8 cellular contexts compared by ENCODE assay signal in the genomic region with DNA sequence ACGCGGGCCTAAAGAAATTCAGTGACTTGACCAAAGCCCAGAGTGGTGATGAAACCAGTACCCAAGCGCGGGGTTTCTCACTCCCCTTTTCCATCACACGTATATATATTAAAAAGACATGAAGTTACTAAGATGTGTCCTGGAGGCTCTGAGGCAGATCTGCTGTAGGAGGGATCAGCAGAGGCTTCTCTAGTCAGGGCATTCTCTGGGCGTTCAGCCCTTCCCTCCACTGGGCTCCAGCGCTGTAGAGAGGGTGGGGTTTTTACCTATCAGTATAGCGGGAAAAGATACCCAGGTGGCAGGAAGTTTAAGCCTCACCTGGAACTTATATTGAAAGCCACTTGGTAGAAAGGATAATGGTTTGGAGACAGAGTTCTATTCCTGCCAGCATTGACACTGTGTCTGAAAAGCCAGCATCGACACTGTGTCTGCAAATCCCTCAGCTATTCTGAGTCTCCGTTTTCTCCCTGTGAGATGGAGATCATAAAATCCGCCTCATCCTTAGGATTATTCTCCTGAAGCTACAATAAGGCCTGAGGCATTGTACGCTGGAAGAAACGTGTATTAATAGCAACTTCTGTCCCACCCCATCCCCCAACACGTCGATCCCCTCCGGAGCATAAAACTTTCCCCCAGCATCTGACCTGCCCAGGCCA. TPM values are rescaled to one million over a fixed set of nuclear protein-coding genes. Genes with fewer than 3 reads are reported as not detected.
DNase-seq lines count a peak whose midpoint lies in the region; ATAC-seq and TF ChIP-seq lines count a peak whose summit lies in the region.

No MANE protein-coding gene starts in this region.

- H3K9me3 ChIP-seq in esophagus squamous epithelium (no peaks in the 10 kb centered on the region), parathyroid adenoma (ENCODE audit: control insufficient read depth, low read length) (no peaks in the 10 kb centered on the region)

- no peak for TF ChIP-seq POLR2A in esophagus squamous epithelium (IDR thresholded peaks at IDR 0.05)

- H3K4me2 ChIP-seq in parathyroid adenoma (ENCODE audit: low read length), result peak overlapping the region; percentile 86

- POLR2A ChIA-PET in RWPE1 (lab: Yijun Ruan, JAX; ENCODE audit: low non-redundant PET), result no interaction called here

- H3K4me3 ChIP-seq in esophagus squamous epithelium (peak overlapping the region; percentile 41 to 84 (median 71)), parathyroid adenoma (ENCODE audit: low read depth, low read length) (peak overlapping the region; percentile 62)

- H2AFZ ChIP-seq in parathyroid adenoma, result peak overlapping the region; percentile 69

- no peaks in the 10 kb centered on the region for H3K79me2 ChIP-seq in parathyroid adenoma

- H3K27me3 ChIP-seq in esophagus squamous epithelium (peaks cover 0 to 18% (median 0%) of the 10 kb centered on the region in 4 donors), parathyroid adenoma (ENCODE audit: control insufficient read depth, insufficient read depth, low read length) (no peaks in the 10 kb centered on the region)

- no peak for TF ChIP-seq CTCF in RWPE1 (conservative IDR thresholded peaks at IDR 0.05; ENCODE audit: low read depth)
- no peak for TF ChIP-seq CTCF in esophagus squamous epithelium (IDR thresholded peaks at IDR 0.05)
- TF ChIP-seq CTCF in parathyroid adenoma (IDR thresholded peaks at IDR 0.05), result no peak

- WGBS in esophagus squamous epithelium, 2 donors, result 27 to 36% methylated on average over 9 to 16 of the region's 16 CpGs

- peaks cover 0 to 2% (median 0%) of the 10 kb centered on the region in 3 donors for H3K36me3 ChIP-seq in esophagus squamous epithelium
- H3K36me3 ChIP-seq in parathyroid adenoma (ENCODE audit: control insufficient read depth, insufficient read depth, low read length), result no peaks in the 10 kb centered on the region

- intact Hi-C loops in esophagus squamous epithelium (cut with DNase I), result no loop called here

- H3K4me1 ChIP-seq in esophagus squamous epithelium, result peaks cover 0 to 50% (median 17%) of the 10 kb centered on the region in 3 donors
- H3K4me1 ChIP-seq in parathyroid adenoma, result no peaks in the 10 kb centered on the region

- CTCF ChIA-PET in RWPE1 (lab: Yijun Ruan, JAX), result no interaction called here

- DNase-seq in activated CD8-positive, alpha-beta memory T cell treated with anti-CD3 and anti-CD28 coated beads for 24 hours, result peak; percentile 59
- DNase-seq in activated CD8-positive, alpha-beta memory T cell treated with anti-CD3 and anti-CD28 coated beads, Interleukin-2, amount 50 U/mL, for 4 hours, result no peak
- DNase-seq in RWPE1 (ENCODE audit: low spot score), result no peak
- DNase-seq in esophagus squamous epithelium (lab: John Stamatoyannopoulos, UW), result no peak
- no peak for DNase-seq in central memory CD4-positive, alpha-beta T cell
- DNase-seq in activated gamma-delta T cell treated with Interleukin-2 at 50 U/mL for 16 hours, result no peak

- no peak overlapping the region for H3K9ac ChIP-seq in parathyroid adenoma

- H3K27ac ChIP-seq in RWPE1 (peak overlapping the region; percentile 61), esophagus squamous epithelium (peak overlapping the region; percentile 87 to 98 (median 92)), parathyroid adenoma (peak overlapping the region; percentile 44)

- ATAC-seq in GM21619 (IDR thresholded peaks at IDR 0.05; ENCODE audit: unreplicated experiment), result no peak

RNA-seq across cellular contexts. Expression of a gene that starts 0.8 kb away (rescaled TPM):
- 10 to 100 TPM in 2 of 4 donors, 1 to 10 TPM in 2; 6.0 to 46.9 (median 13.3) TPM for total RNA-seq in esophagus squamous epithelium
